In genomic region chr6:27752038-27752885, GRCh38 we compare ENCODE assay signal across 8 cellular contexts.
A peak's percentile ranks its signal among the peaks of the same experiment; 100 is the strongest.
DNase-seq lines count a peak whose midpoint lies in the region; ATAC-seq and TF ChIP-seq lines count a peak whose summit lies in the region.

No MANE protein-coding gene starts in this region.

- DNase-seq in Ammon's horn (ENCODE audit: low spot score) (peak; percentile 77), HT1080 (ENCODE audit: low read depth) (peak; percentile 82), NCI-H82 (lab: John Stamatoyannopoulos, UW) (peak; percentile 92), endothelial cell (ENCODE audit: low spot score) (peak; percentile 57), mesothelial cell of epicardium (ENCODE audit: low spot score in 2 of 2, unreplicated experiment in 2 of 2) (peak in 1 of 2 experiments; percentile 53)
- DNase-seq in activated CD4-positive, alpha-beta memory T cell treated with anti-CD3 and anti-CD28 coated beads for 36 hours: peak; percentile 60
- DNase-seq in stimulated activated naive CD4-positive, alpha-beta T cell (lab: John Stamatoyannopoulos, UW): peak in 5 of 6 experiments; percentile 12 to 85 (median 62)

- peak; percentile 80 for TF ChIP-seq CTCF in endothelial cell (IDR thresholded peaks at IDR 0.05; ENCODE audit: unreplicated experiment)
- TF ChIP-seq CTCF in mesothelial cell of epicardium (IDR thresholded peaks at IDR 0.05; ENCODE audit: unreplicated experiment): peak; percentile 79

- H3K4me1 Mint-ChIP-seq in activated CD4-positive, alpha-beta memory T cell treated with anti-CD3 and anti-CD28 coated beads for 36 hours (ENCODE audit: low read depth): peaks cover 29% of the 10 kb centered on the region
- H3K4me1 Mint-ChIP-seq in endothelial cell (ENCODE audit: unreplicated experiment): peaks cover 15% of the 10 kb centered on the region
- H3K4me1 Mint-ChIP-seq in mesothelial cell of epicardium: peaks cover 13% of the 10 kb centered on the region

- POLR2A ChIA-PET in activated CD4-positive, alpha-beta memory T cell treated with anti-CD3 and anti-CD28 coated beads for 36 hours (lab: Charles Lee): interaction anchor here (1.0 to 1.2 kb wide), 4 partner anchors 64 to 619 kb away, joined by 3 to 7 read pairs (median 4); a partner anchor contains a TSS

- CTCF ChIA-PET in activated CD4-positive, alpha-beta memory T cell treated with anti-CD3 and anti-CD28 coated beads for 36 hours (lab: Charles Lee): interaction anchor here (0.6 to 3.1 kb wide), 51 partner anchors 9 to 1199 kb away, joined by 3 to 47 read pairs (median 4); partner anchors contain the start of genes ABT1, ZNF184 and ZNF391

- peaks cover 2% of the 10 kb centered on the region for H3K36me3 Mint-ChIP-seq in activated CD4-positive, alpha-beta memory T cell treated with anti-CD3 and anti-CD28 coated beads for 36 hours
- no peaks in the 10 kb centered on the region for H3K36me3 Mint-ChIP-seq in endothelial cell (ENCODE audit: low read depth, unreplicated experiment)
- H3K36me3 Mint-ChIP-seq in mesothelial cell of epicardium: no peaks in the 10 kb centered on the region

- H3K27ac Mint-ChIP-seq in activated CD4-positive, alpha-beta memory T cell treated with anti-CD3 and anti-CD28 coated beads for 36 hours: peak overlapping the region; percentile 99
- H3K27ac Mint-ChIP-seq in endothelial cell (ENCODE audit: unreplicated experiment) (peak overlapping the region; percentile 59), mesothelial cell of epicardium (peak overlapping the region; percentile 98)

- H3K27me3 Mint-ChIP-seq in activated CD4-positive, alpha-beta memory T cell treated with anti-CD3 and anti-CD28 coated beads for 36 hours: peaks cover 7% of the 10 kb centered on the region
- H3K27me3 Mint-ChIP-seq in endothelial cell (ENCODE audit: unreplicated experiment) (peaks cover 9% of the 10 kb centered on the region), mesothelial cell of epicardium (ENCODE audit: low read depth) (no peaks in the 10 kb centered on the region)

- peak overlapping the region; percentile 86 for H3K4me3 Mint-ChIP-seq in activated CD4-positive, alpha-beta memory T cell treated with anti-CD3 and anti-CD28 coated beads for 36 hours
- peak overlapping the region; percentile 99 for H3K4me3 Mint-ChIP-seq in endothelial cell (ENCODE audit: unreplicated experiment)
- H3K4me3 Mint-ChIP-seq in mesothelial cell of epicardium: peak overlapping the region; percentile 93

- no peaks in the 10 kb centered on the region for H3K9me3 Mint-ChIP-seq in activated CD4-positive, alpha-beta memory T cell treated with anti-CD3 and anti-CD28 coated beads for 36 hours
- H3K9me3 Mint-ChIP-seq in endothelial cell (ENCODE audit: unreplicated experiment): no peaks in the 10 kb centered on the region
- no peaks in the 10 kb centered on the region for H3K9me3 Mint-ChIP-seq in mesothelial cell of epicardium

- intact Hi-C loops in activated CD4-positive, alpha-beta memory T cell treated with anti-CD3 and anti-CD28 coated beads for 36 hours (cut with micrococcal nuclease): loop anchor here (1.0 to 10.0 kb wide), 12 partner anchors 13 to 1727 kb away; partner anchors contain the start of gene POM121L2

- ATAC-seq in GM19035 (IDR thresholded peaks at IDR 0.05; ENCODE audit: unreplicated experiment): peak; percentile 45
